In genomic region chr19:17329061-17329767, GRCh38 we compare ENCODE assay signal across 12 cellular contexts. TPM values are rescaled to one million over a fixed set of nuclear protein-coding genes. Genes with fewer than 3 reads are reported as not detected.
DNase-seq lines count a peak whose midpoint lies in the region; ATAC-seq, FAIRE-seq and TF ChIP-seq lines count a peak whose summit lies in the region.
"Had no signal": no experiment of that assay in that cellular context is flagged by ENCODE, and none has a peak within 500 bp of the region (broad histone marks: within the 10 kb centered on the region; RNA-seq: fewer than 3 reads in every experiment).

No MANE protein-coding gene starts in this region.

- H2AK5ac ChIP-seq in mesendoderm (ENCODE audit: low read length): no peak overlapping the region

- DNase-seq in GM23338 (ENCODE audit: low spot score) (peak; percentile 68), K562 (ENCODE audit: extremely low read depth in 1 of 4, low spot score in 3 of 4) (no peak), mesendoderm (no peak), COLO829 (ENCODE audit: low spot score) (no peak), activated gamma-delta T cell (lab: John Stamatoyannopoulos, UW) (no peak), A673 (ENCODE audit: low spot score) (no peak)
- DNase-seq in activated CD4-positive, alpha-beta memory T cell treated with anti-CD3 and anti-CD28 coated beads for 36 hours: no peak
- DNase-seq: anterior cingulate cortex, NCI-H1092 treated with DMSO at 0.1 percent for 48 hours had no signal

- no peak for TF ChIP-seq EP300 in K562 (IDR thresholded peaks at IDR 0.05; ENCODE audit: low read length)

- H3K36me3 ChIP-seq in GM23338 (ENCODE audit: insufficient read depth): no peaks in the 10 kb centered on the region
- peaks cover 10% of the 10 kb centered on the region; the same call in 1 of the 3 replicates for H3K36me3 ChIP-seq in K562 (ENCODE audit: control insufficient read depth, insufficient read depth, low read length)
- H3K36me3 ChIP-seq in mesendoderm (ENCODE audit: control insufficient read depth, insufficient read depth, low read length): no peaks in the 10 kb centered on the region
- peaks cover 18% of the 10 kb centered on the region for H3K36me3 ChIP-seq in A673 (ENCODE audit: insufficient read depth, low read length, poor library complexity, severe bottlenecking)

- no peak overlapping the region for H3K27ac Mint-ChIP-seq in GM23338
- H3K27ac Mint-ChIP-seq in activated CD4-positive, alpha-beta memory T cell treated with anti-CD3 and anti-CD28 coated beads for 36 hours: no peak overlapping the region

- TF ChIP-seq CTCF in 22Rv1 (IDR thresholded peaks at IDR 0.05) (no peak), GM23338 (conservative IDR thresholded peaks at IDR 0.05; ENCODE audit: low read depth in 2 of 2) (peak in 1 of 2 experiments; percentile 46; a peak in 2 of 4 replicates), K562 (IDR thresholded peaks at IDR 0.05 in 2 of 3, conservative IDR thresholded peaks at IDR 0.05 in 1 of 3; ENCODE audit: insufficient read depth in 2 of 3, low read depth in 1 of 3, low read length in 3 of 3) (no peak), A673 (conservative IDR thresholded peaks at IDR 0.05; ENCODE audit: low read depth, low read length) (no peak)

- H3K4me2 ChIP-seq in GM23338: peak overlapping the region; percentile 93
- H3K4me2 ChIP-seq in K562 (ENCODE audit: insufficient read depth, low read length): no peak overlapping the region
- H3K4me2 ChIP-seq in mesendoderm (ENCODE audit: low read length): no peak overlapping the region

- CTCF ChIA-PET in K562 (lab: Yijun Ruan, JAX; ENCODE audit: low intra/inter-chr PET ratio): no interaction called here
- CTCF ChIA-PET in activated CD4-positive, alpha-beta memory T cell treated with anti-CD3 and anti-CD28 coated beads for 36 hours (lab: Charles Lee): no interaction called here
- CTCF ChIA-PET in A673 (lab: Charles Lee): no interaction called here

- in situ Hi-C loops in K562 (cut with MboI): no loop called here

- 94% methylated on average over 18 of the region's 69 CpGs for WGBS in K562 (ENCODE audit: insufficient coverage, low coverage, missing lambda C conversion rate)
- WGBS in mesendoderm (ENCODE audit: extremely low coverage, insufficient coverage, low lambda C conversion rate): no CpG with 5 or more reads among the region's 69 CpGs

- H2BK5ac ChIP-seq in mesendoderm (ENCODE audit: low read length): no peak overlapping the region

- H3K9me3 ChIP-seq in K562 (replicated peaks; ENCODE audit: control insufficient read depth, insufficient read depth, low read depth, low read length) (no peaks in the 10 kb centered on the region; the same call in 1 of the 2 replicates), A673 (ENCODE audit: low read depth, low read length, poor library complexity, severe bottlenecking) (no peaks in the 10 kb centered on the region)

- peaks cover 29% of the 10 kb centered on the region for H3F3A ChIP-seq in GM23338 (replicated peaks; ENCODE audit: low read depth)

- FAIRE-seq in K562 (lab: Jason Lieb, UNC): no peak
- FAIRE-seq: TTC549, urothelium cell line had no signal

- POLR2A ChIA-PET in K562 (lab: Yijun Ruan, JAX) (interaction anchor here (7.9 kb wide), 1 partner anchor 20 kb away, joined by 78 read pairs; the partner anchor contains the start of gene DDA1), A673 (lab: Charles Lee; ENCODE audit: low non-redundant PET) (no interaction called here)
- POLR2A ChIA-PET in activated CD4-positive, alpha-beta memory T cell treated with anti-CD3 and anti-CD28 coated beads for 36 hours (lab: Charles Lee): interaction anchor here (0.6 kb wide), 1 partner anchor 424 kb away, joined by 3 read pairs; no protein-coding TSS in a partner anchor

- H2AFZ ChIP-seq in GM23338: no peak overlapping the region
- H2AFZ ChIP-seq in K562 (ENCODE audit: low read depth, low read length): no peak overlapping the region

- H3K4me3 Mint-ChIP-seq in GM23338: peak overlapping the region; percentile 60
- no peak overlapping the region for H3K4me3 Mint-ChIP-seq in activated CD4-positive, alpha-beta memory T cell treated with anti-CD3 and anti-CD28 coated beads for 36 hours

- peaks cover 2% of the 10 kb centered on the region; the same call in 1 of the 3 replicates for H3K9me3 Mint-ChIP-seq in GM23338
- H3K9me3 Mint-ChIP-seq in activated CD4-positive, alpha-beta memory T cell treated with anti-CD3 and anti-CD28 coated beads for 36 hours: no peaks in the 10 kb centered on the region

- H3K4me3 ChIP-seq in GM23338 (peak overlapping the region; percentile 90), K562 (no peak overlapping the region), mesendoderm (ENCODE audit: low read length) (no peak overlapping the region), A673 (ENCODE audit: low read depth, low read length, poor library complexity, severe bottlenecking) (no peak overlapping the region)

- H3K9ac ChIP-seq in K562 (ENCODE audit: insufficient read depth in 1 of 2, low read depth in 2 of 2, low read length in 2 of 2): 0 out of 4 replicates have a peak overlapping the region, but pooled peaks of 1 of the 2 experiments have one; percentile 18
- peak overlapping the region; percentile 48 for H3K9ac ChIP-seq in mesendoderm (ENCODE audit: low read length)

- intact Hi-C loops in K562 (cut with micrococcal nuclease): no loop called here
- intact Hi-C loops in activated CD4-positive, alpha-beta memory T cell treated with anti-CD3 and anti-CD28 coated beads for 36 hours (cut with micrococcal nuclease): no loop called here
- intact Hi-C loops in A673 (cut with micrococcal nuclease; ENCODE audit: unreplicated experiment): no loop called here

- no peak overlapping the region for H2BK15ac ChIP-seq in mesendoderm (replicated peaks; ENCODE audit: low read depth)

- H3K18ac ChIP-seq in mesendoderm (ENCODE audit: low read length): no peak overlapping the region

- no peak overlapping the region for H2BK120ac ChIP-seq in mesendoderm (ENCODE audit: low read depth, low read length)

- ATAC-seq in GM23338 (peak; percentile 3; the same call in 2 of the 3 replicates), K562 (no peak)

- H3K27ac ChIP-seq in 22Rv1: peak overlapping the region; percentile 84
- H3K27ac ChIP-seq in GM23338 (ENCODE audit: low read depth): no peak overlapping the region
- H3K27ac ChIP-seq in K562 (ENCODE audit: extremely low read depth, low read depth, low read length): no peak overlapping the region
- H3K27ac ChIP-seq in mesendoderm (ENCODE audit: low read depth, low read length): no peak overlapping the region
- no peak overlapping the region for H3K27ac ChIP-seq in A673 (ENCODE audit: low read depth, low read length, poor library complexity, severe bottlenecking)

- BruUV-seq in K562 (replicated peaks; lab: Mats Ljungman, UMichigan): no TSS peak
- BruUV-seq in A673 (replicated peaks; lab: Mats Ljungman, UMichigan): no TSS peak

- H4K20me1 ChIP-seq in GM23338 (replicated peaks; ENCODE audit: insufficient read depth) (no peaks in the 10 kb centered on the region), K562 (replicated peaks; ENCODE audit: control insufficient read depth, insufficient read depth, low read length) (no peaks in the 10 kb centered on the region; the same call in 1 of the 2 replicates)

- no peaks in the 10 kb centered on the region for H3K9me2 ChIP-seq in GM23338 (ENCODE audit: insufficient read depth)

- H3K4ac ChIP-seq in mesendoderm (ENCODE audit: low read depth, low read length): no peak overlapping the region

- no peak overlapping the region for H4K5ac ChIP-seq in mesendoderm (ENCODE audit: low read length)

- no peaks in the 10 kb centered on the region for H3K79me1 ChIP-seq in mesendoderm (ENCODE audit: low read length)

- TF ChIP-seq POLR2A in K562 (conservative IDR thresholded peaks at IDR 0.05): no peak

- peaks cover 16% of the 10 kb centered on the region for H3K4me1 ChIP-seq in GM23338 (ENCODE audit: insufficient read depth)
- H3K4me1 ChIP-seq in K562 (replicated peaks in 1 of 2; ENCODE audit: control insufficient read depth in 2 of 2, insufficient read depth in 2 of 2, low read length in 2 of 2): peaks cover 16 to 65% of the 10 kb centered on the region in 2 experiments; a peak in 4 of 5 replicates
- no peaks in the 10 kb centered on the region for H3K4me1 ChIP-seq in mesendoderm (ENCODE audit: control insufficient read depth, low read depth, low read length)
- H3K4me1 ChIP-seq in A673 (ENCODE audit: insufficient read depth, low read length, poor library complexity, severe bottlenecking): no peaks in the 10 kb centered on the region

- H3K79me2 ChIP-seq in GM23338 (replicated peaks; ENCODE audit: insufficient read depth): no peaks in the 10 kb centered on the region
- H3K79me2 ChIP-seq in K562 (ENCODE audit: control insufficient read depth, insufficient read depth, low read length): peaks cover 2% of the 10 kb centered on the region; the same call in 1 of the 3 replicates
- H3K79me2 ChIP-seq in mesendoderm (ENCODE audit: control insufficient read depth, insufficient read depth, low read length): no peaks in the 10 kb centered on the region

- peaks cover 4% of the 10 kb centered on the region for H3K9me1 ChIP-seq in K562 (ENCODE audit: control insufficient read depth, insufficient read depth, low read length)

- peaks cover 16% of the 10 kb centered on the region for H3K27me3 Mint-ChIP-seq in GM23338 (ENCODE audit: insufficient read depth, low read depth, poor library complexity)
- H3K27me3 Mint-ChIP-seq in activated CD4-positive, alpha-beta memory T cell treated with anti-CD3 and anti-CD28 coated beads for 36 hours: no peaks in the 10 kb centered on the region

- H3K23ac ChIP-seq in mesendoderm (ENCODE audit: low read length): peak overlapping the region; percentile 66

- no peak overlapping the region for H4K8ac ChIP-seq in mesendoderm (ENCODE audit: low read depth, low read length)

- peak overlapping the region; percentile 78 for H3K56ac ChIP-seq in mesendoderm (ENCODE audit: low read length)

- peaks cover 9% of the 10 kb centered on the region; the same call in 1 of the 2 replicates for H3K27me3 ChIP-seq in GM23338 (ENCODE audit: insufficient read depth)
- no peaks in the 10 kb centered on the region for H3K27me3 ChIP-seq in K562 (ENCODE audit: control insufficient read depth in 2 of 2, insufficient read depth in 2 of 2, low read length in 2 of 2)
- no peaks in the 10 kb centered on the region for H3K27me3 ChIP-seq in mesendoderm (ENCODE audit: insufficient read depth, low read length, poor library complexity)
- H3K27me3 ChIP-seq in A673 (replicated peaks; ENCODE audit: insufficient read depth, low read depth, low read length, poor library complexity): no peaks in the 10 kb centered on the region

- H3K36me3 Mint-ChIP-seq in GM23338 (ENCODE audit: low read depth): peaks cover 24% of the 10 kb centered on the region
- no peaks in the 10 kb centered on the region for H3K36me3 Mint-ChIP-seq in activated CD4-positive, alpha-beta memory T cell treated with anti-CD3 and anti-CD28 coated beads for 36 hours

- TF ChIP-seq RAD21 in K562 (CRISPR knock-in tag; conservative IDR thresholded peaks at IDR 0.05 in 1 of 2, IDR thresholded peaks at IDR 0.05 in 1 of 2): no peak

- peaks cover 24% of the 10 kb centered on the region for H3K4me1 Mint-ChIP-seq in GM23338
- H3K4me1 Mint-ChIP-seq in activated CD4-positive, alpha-beta memory T cell treated with anti-CD3 and anti-CD28 coated beads for 36 hours (ENCODE audit: low read depth): peaks cover 11% of the 10 kb centered on the region

RNA-seq across cellular contexts. Expression of gene ANO8, which starts 5.4 kb away (rescaled TPM):
- 14.4 and 24.9 TPM in 2 replicates for total RNA-seq in GM23338 (2014; rRNA removed; shearing (Covaris generic))
- polyA plus RNA-seq in GM23338 (2016; fragmentation: Nextera tagmentation; extraction: Ambion mirVana) (4.3 and 4.5 TPM in 2 replicates), K562 (2011; rRNA removed) (2.2 and 5.1 TPM in 2 replicates), K562 (2014; fragmentation: Illumina TruSeq; extraction: Trizol) (1.5 and 2.5 TPM in 2 replicates), K562 (2014; fragmentation: Nextera tagmentation; extraction: Ambion mirVana) (under 1 TPM in 1 of 2 experiments, not detected in 1; 0.07 TPM), K562 (2014; rRNA removed) (7.1 and 7.7 TPM in 2 replicates)
- total RNA-seq in K562 (2011; cell fraction: chromatin; rRNA removed; ENCODE audit: low replicate concordance): 16.0 and 39.6 TPM in 2 replicates
- 22.4 and 24.5 TPM in 2 replicates for total RNA-seq in K562 (2011; cell fraction: nucleolus; rRNA removed)
- total RNA-seq in K562 (2011; cell fraction: nucleoplasm; rRNA removed): 14.4 and 15.8 TPM in 2 replicates
- total RNA-seq in K562 (2014; rRNA removed) (2.5 and 3.5 TPM in 2 replicates), K562 (2014; rRNA removed; fragmentation: Illumina TruSeq; extraction: Trizol) (0.51 and 0.73 TPM in 2 replicates), K562 (2015; rRNA removed; fragmentation: Illumina TruSeq; extraction: Trizol) (1.6 and 2.4 TPM in 2 replicates), K562 (2021) (7.6 and 8.5 TPM in 2 replicates), A673 (2021) (18.6 and 22.1 TPM in 2 replicates)
- polyA plus RNA-seq in K562 (2011; cell fraction: cytosol; rRNA removed): 2.8 and 3.7 TPM in 2 replicates
- polyA plus RNA-seq in K562 (2011; cell fraction: nucleus; rRNA removed): 32.7 and 44.1 TPM in 2 replicates
- 4.9 and 11.8 TPM in 2 replicates for polyA plus RNA-seq in K562 (2012)
- 1.6 TPM in 2 replicates for polyA minus RNA-seq in K562 (2011; rRNA and poly(A)+ RNA removed)
- polyA minus RNA-seq in K562 (2011; cell fraction: cytosol; rRNA and poly(A)+ RNA removed): 1.8 and 4.5 TPM in 2 replicates
- 10.5 and 14.6 TPM in 2 replicates for polyA minus RNA-seq in K562 (2011; cell fraction: nucleus; rRNA and poly(A)+ RNA removed)
- polyA plus RNA-seq in mesendoderm (2013, experiment 1 of 2): 4.2 TPM
- 4.3 TPM for polyA plus RNA-seq in mesendoderm (2013, experiment 2 of 2)
- 1 to 10 TPM; 5.8 to 6.0 TPM for total RNA-seq in activated CD4-positive, alpha-beta memory T cell treated with anti-CD3 and anti-CD28 coated beads for 36 hours

RNA-seq across cellular contexts. Expression of gene GTPBP3, which starts 8.1 kb away (rescaled TPM):
- total RNA-seq in GM23338 (2014; rRNA removed; shearing (Covaris generic)): 67.8 and 78.6 TPM in 2 replicates
- polyA plus RNA-seq in GM23338 (2016; fragmentation: Nextera tagmentation; extraction: Ambion mirVana) (23.5 and 25.4 TPM in 2 replicates), K562 (2011; rRNA removed) (22.6 and 38.0 TPM in 2 replicates), K562 (2014; fragmentation: Illumina TruSeq; extraction: Trizol) (19.0 and 35.4 TPM in 2 replicates), K562 (2014; fragmentation: Nextera tagmentation; extraction: Ambion mirVana) (1 to 10 TPM; 4.9 to 5.6 TPM), K562 (2014; rRNA removed) (124 and 143 TPM in 2 replicates)
- 83.2 and 239 TPM in 2 replicates for total RNA-seq in K562 (2011; cell fraction: chromatin; rRNA removed; ENCODE audit: low replicate concordance)
- total RNA-seq in K562 (2011; cell fraction: nucleolus; rRNA removed): 206 and 242 TPM in 2 replicates
- 112 and 116 TPM in 2 replicates for total RNA-seq in K562 (2011; cell fraction: nucleoplasm; rRNA removed)
- total RNA-seq in K562 (2014; rRNA removed) (110 and 138 TPM in 2 replicates), K562 (2014; rRNA removed; fragmentation: Illumina TruSeq; extraction: Trizol) (9.8 and 13.5 TPM in 2 replicates), K562 (2015; rRNA removed; fragmentation: Illumina TruSeq; extraction: Trizol) (28.7 and 32.9 TPM in 2 replicates), K562 (2021) (107 and 110 TPM in 2 replicates), A673 (2021) (51.5 and 53.2 TPM in 2 replicates)
- 38.5 and 83.5 TPM in 2 replicates for polyA plus RNA-seq in K562 (2011; cell fraction: cytosol; rRNA removed)
- polyA plus RNA-seq in K562 (2011; cell fraction: nucleus; rRNA removed): 111 and 166 TPM in 2 replicates
- 45.8 and 50.2 TPM in 2 replicates for polyA plus RNA-seq in K562 (2012)
- polyA minus RNA-seq in K562 (2011; rRNA and poly(A)+ RNA removed): 9.1 and 9.9 TPM in 2 replicates
- 23.5 and 50.0 TPM in 2 replicates for polyA minus RNA-seq in K562 (2011; cell fraction: cytosol; rRNA and poly(A)+ RNA removed)
- polyA minus RNA-seq in K562 (2011; cell fraction: nucleus; rRNA and poly(A)+ RNA removed): 92.0 and 97.6 TPM in 2 replicates
- 25.9 TPM for polyA plus RNA-seq in mesendoderm (2013, experiment 1 of 2)
- 26.0 TPM for polyA plus RNA-seq in mesendoderm (2013, experiment 2 of 2)
- 10 to 100 TPM; 37.7 to 41.4 TPM for total RNA-seq in activated CD4-positive, alpha-beta memory T cell treated with anti-CD3 and anti-CD28 coated beads for 36 hours

RNA-seq across cellular contexts. Expression of gene DDA1, which starts 19.9 kb away (rescaled TPM):
- total RNA-seq in GM23338 (2014; rRNA removed; shearing (Covaris generic)): 28.2 and 34.6 TPM in 2 replicates
- polyA plus RNA-seq in GM23338 (2016; fragmentation: Nextera tagmentation; extraction: Ambion mirVana): 107 and 112 TPM in 2 replicates
- total RNA-seq in K562 (2011; cell fraction: chromatin; rRNA removed; ENCODE audit: low replicate concordance): 15.2 and 39.3 TPM in 2 replicates
- total RNA-seq in K562 (2011; cell fraction: nucleolus; rRNA removed): 28.5 and 28.7 TPM in 2 replicates
- total RNA-seq in K562 (2011; cell fraction: nucleoplasm; rRNA removed): 20.4 and 21.3 TPM in 2 replicates
- total RNA-seq in K562 (2014; rRNA removed): 43.5 and 67.6 TPM in 2 replicates
- 23.2 and 23.5 TPM in 2 replicates for total RNA-seq in K562 (2014; rRNA removed; fragmentation: Illumina TruSeq; extraction: Trizol)
- 32.7 and 33.2 TPM in 2 replicates for total RNA-seq in K562 (2015; rRNA removed; fragmentation: Illumina TruSeq; extraction: Trizol)
- 45.1 and 51.4 TPM in 2 replicates for total RNA-seq in K562 (2021)
- 33.8 and 43.2 TPM in 2 replicates for polyA plus RNA-seq in K562 (2011; rRNA removed)
- polyA plus RNA-seq in K562 (2011; cell fraction: cytosol; rRNA removed): 30.2 and 37.1 TPM in 2 replicates
- polyA plus RNA-seq in K562 (2011; cell fraction: nucleus; rRNA removed): 47.2 and 60.1 TPM in 2 replicates
- polyA plus RNA-seq in K562 (2012): 77.4 and 90.9 TPM in 2 replicates
- polyA plus RNA-seq in K562 (2014; fragmentation: Illumina TruSeq; extraction: Trizol): 72.3 and 80.9 TPM in 2 replicates
- 1 to 10 TPM; 1.4 to 4.3 TPM for polyA plus RNA-seq in K562 (2014; fragmentation: Nextera tagmentation; extraction: Ambion mirVana)
- 68.0 and 83.8 TPM in 2 replicates for polyA plus RNA-seq in K562 (2014; rRNA removed)
- 13.6 and 18.4 TPM in 2 replicates for polyA minus RNA-seq in K562 (2011; rRNA and poly(A)+ RNA removed)
- polyA minus RNA-seq in K562 (2011; cell fraction: cytosol; rRNA and poly(A)+ RNA removed): 5.8 and 7.9 TPM in 2 replicates
- polyA minus RNA-seq in K562 (2011; cell fraction: nucleus; rRNA and poly(A)+ RNA removed): 8.5 and 8.7 TPM in 2 replicates
- polyA plus RNA-seq in mesendoderm (2013, experiment 1 of 2): 87.4 TPM
- polyA plus RNA-seq in mesendoderm (2013, experiment 2 of 2): 85.3 TPM
- total RNA-seq in activated CD4-positive, alpha-beta memory T cell treated with anti-CD3 and anti-CD28 coated beads for 36 hours: 10 to 100 TPM; 37.2 to 37.5 TPM
- total RNA-seq in A673 (2021): 67.2 and 68.5 TPM in 2 replicates

RNA-seq across cellular contexts. Expression of gene MRPL34, which starts 23.5 kb away (rescaled TPM):
- 59.9 and 70.6 TPM in 2 replicates for total RNA-seq in GM23338 (2014; rRNA removed; shearing (Covaris generic))
- 266 and 280 TPM in 2 replicates for polyA plus RNA-seq in GM23338 (2016; fragmentation: Nextera tagmentation; extraction: Ambion mirVana)
- 19.6 and 23.8 TPM in 2 replicates for total RNA-seq in K562 (2011; cell fraction: chromatin; rRNA removed; ENCODE audit: low replicate concordance)
- 18.0 and 22.4 TPM in 2 replicates for total RNA-seq in K562 (2011; cell fraction: nucleolus; rRNA removed)
- total RNA-seq in K562 (2011; cell fraction: nucleoplasm; rRNA removed): 12.5 and 22.0 TPM in 2 replicates
- 191 and 236 TPM in 2 replicates for total RNA-seq in K562 (2014; rRNA removed)
- 40.7 and 46.5 TPM in 2 replicates for total RNA-seq in K562 (2014; rRNA removed; fragmentation: Illumina TruSeq; extraction: Trizol)
- total RNA-seq in K562 (2015; rRNA removed; fragmentation: Illumina TruSeq; extraction: Trizol): 66.9 and 67.3 TPM in 2 replicates
- 129 and 158 TPM in 2 replicates for total RNA-seq in K562 (2021)
- 70.2 and 75.9 TPM in 2 replicates for polyA plus RNA-seq in K562 (2011; rRNA removed)
- 111 and 153 TPM in 2 replicates for polyA plus RNA-seq in K562 (2011; cell fraction: cytosol; rRNA removed)
- 45.5 and 64.0 TPM in 2 replicates for polyA plus RNA-seq in K562 (2011; cell fraction: nucleus; rRNA removed)
- polyA plus RNA-seq in K562 (2012): 69.4 and 92.1 TPM in 2 replicates
- polyA plus RNA-seq in K562 (2014; fragmentation: Illumina TruSeq; extraction: Trizol): 72.5 and 85.4 TPM in 2 replicates
- polyA plus RNA-seq in K562 (2014; fragmentation: Nextera tagmentation; extraction: Ambion mirVana): 10 to 100 TPM; 11.5 to 20.6 TPM
- polyA plus RNA-seq in K562 (2014; rRNA removed): 256 and 284 TPM in 2 replicates
- polyA minus RNA-seq in K562 (2011; rRNA and poly(A)+ RNA removed): 19.7 and 20.4 TPM in 2 replicates
- 15.6 and 16.5 TPM in 2 replicates for polyA minus RNA-seq in K562 (2011; cell fraction: cytosol; rRNA and poly(A)+ RNA removed)
- 5.8 and 7.4 TPM in 2 replicates for polyA minus RNA-seq in K562 (2011; cell fraction: nucleus; rRNA and poly(A)+ RNA removed)
- 73.8 TPM for polyA plus RNA-seq in mesendoderm (2013, experiment 1 of 2)
- polyA plus RNA-seq in mesendoderm (2013, experiment 2 of 2): 75.8 TPM
- total RNA-seq in activated CD4-positive, alpha-beta memory T cell treated with anti-CD3 and anti-CD28 coated beads for 36 hours: 10 to 100 TPM; 92.9 to 93.7 TPM
- total RNA-seq in A673 (2021): 91.8 and 93.1 TPM in 2 replicates

RNA-seq across cellular contexts. Expression of gene ABHD8, which starts 26.0 kb away (rescaled TPM):
- total RNA-seq in GM23338 (2014; rRNA removed; shearing (Covaris generic)): 11.4 and 16.5 TPM in 2 replicates
- polyA plus RNA-seq in GM23338 (2016; fragmentation: Nextera tagmentation; extraction: Ambion mirVana): 5.0 and 5.5 TPM in 2 replicates
- 2.0 TPM in 1 of 2 replicates, not detected in the other for total RNA-seq in K562 (2011; cell fraction: chromatin; rRNA removed; ENCODE audit: low replicate concordance)
- 4.0 and 4.2 TPM in 2 replicates for total RNA-seq in K562 (2011; cell fraction: nucleolus; rRNA removed)
- total RNA-seq in K562 (2011; cell fraction: nucleoplasm; rRNA removed): 1.5 and 1.8 TPM in 2 replicates
- total RNA-seq in K562 (2014; rRNA removed): 5.0 and 5.8 TPM in 2 replicates
- total RNA-seq in K562 (2014; rRNA removed; fragmentation: Illumina TruSeq; extraction: Trizol): 0.22 and 0.29 TPM in 2 replicates
- total RNA-seq in K562 (2015; rRNA removed; fragmentation: Illumina TruSeq; extraction: Trizol): 1.7 and 1.8 TPM in 2 replicates
- total RNA-seq in K562 (2021): 5.6 and 6.6 TPM in 2 replicates
- polyA plus RNA-seq in K562 (2011; rRNA removed): 2.3 and 4.2 TPM in 2 replicates
- 6.2 and 11.3 TPM in 2 replicates for polyA plus RNA-seq in K562 (2011; cell fraction: cytosol; rRNA removed)
- polyA plus RNA-seq in K562 (2011; cell fraction: nucleus; rRNA removed): 2.0 and 2.3 TPM in 2 replicates
- polyA plus RNA-seq in K562 (2012): 3.7 and 11.4 TPM in 2 replicates
- 0.97 and 2.3 TPM in 2 replicates for polyA plus RNA-seq in K562 (2014; fragmentation: Illumina TruSeq; extraction: Trizol)
- under 1 TPM in 1 of 2 experiments, not detected in 1; 0.04 TPM for polyA plus RNA-seq in K562 (2014; fragmentation: Nextera tagmentation; extraction: Ambion mirVana)
- 3.8 and 5.2 TPM in 2 replicates for polyA plus RNA-seq in K562 (2014; rRNA removed)
- polyA minus RNA-seq in K562 (2011; rRNA and poly(A)+ RNA removed): 0.96 and 1.6 TPM in 2 replicates
- 3.3 and 5.3 TPM in 2 replicates for polyA minus RNA-seq in K562 (2011; cell fraction: cytosol; rRNA and poly(A)+ RNA removed)
- 2.7 and 3.0 TPM in 2 replicates for polyA minus RNA-seq in K562 (2011; cell fraction: nucleus; rRNA and poly(A)+ RNA removed)
- 4.9 TPM for polyA plus RNA-seq in mesendoderm (2013, experiment 1 of 2)
- 5.1 TPM for polyA plus RNA-seq in mesendoderm (2013, experiment 2 of 2)
- total RNA-seq in activated CD4-positive, alpha-beta memory T cell treated with anti-CD3 and anti-CD28 coated beads for 36 hours: 1 to 10 TPM; 7.7 to 7.9 TPM
- 11.0 and 16.8 TPM in 2 replicates for total RNA-seq in A673 (2021)
